10 cellular contexts compared by ENCODE assay signal in the genomic region with DNA sequence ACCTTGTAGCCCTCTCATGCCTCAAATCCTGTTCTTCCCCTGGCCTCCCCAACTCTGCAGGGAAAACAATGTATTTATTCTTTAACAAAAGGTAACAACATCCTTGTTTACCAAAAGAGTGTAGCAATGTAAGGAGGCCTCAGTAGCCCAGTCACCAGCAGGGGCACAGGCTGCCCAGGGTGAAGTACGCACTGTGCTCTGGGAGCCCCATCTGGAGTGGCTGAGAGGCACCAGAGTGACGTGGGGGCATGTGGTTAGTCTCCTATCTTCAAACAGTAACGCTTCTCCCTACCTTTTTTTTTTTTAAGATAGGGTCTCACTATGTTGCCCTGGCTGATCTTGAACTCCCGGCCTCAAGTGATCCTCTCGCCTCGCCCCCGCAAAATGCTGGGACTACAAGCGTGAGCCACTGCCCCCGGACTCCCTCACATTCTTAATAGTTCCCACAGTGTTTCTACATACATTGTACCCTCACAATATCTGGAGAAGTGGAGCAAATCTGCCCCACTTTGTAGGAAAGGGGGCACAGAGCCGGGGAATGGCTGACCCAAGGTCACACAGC. TPM values are rescaled to one million over a fixed set of nuclear protein-coding genes. Genes with fewer than 3 reads are reported as not detected.
DNase-seq lines count a peak whose midpoint lies in the region; ATAC-seq and TF ChIP-seq lines count a peak whose summit lies in the region.
"Had no signal": no experiment of that assay in that cellular context is flagged by ENCODE, and none has a peak within 500 bp of the region (broad histone marks: within the 10 kb centered on the region; RNA-seq: fewer than 3 reads in every experiment).

No MANE protein-coding gene starts in this region.

- no peaks in the 10 kb centered on the region for H3K27me3 ChIP-seq in CD4-positive, alpha-beta T cell (ENCODE audit: control insufficient read depth, insufficient read depth, low read length)
- H3K27me3 ChIP-seq in Panc1 (ENCODE audit: control insufficient read depth, insufficient read depth, low read length): no peaks in the 10 kb centered on the region
- H3K27me3 ChIP-seq in esophagus squamous epithelium: peaks cover 0 to 10% (median 0%) of the 10 kb centered on the region in 4 donors
- H3K27me3 ChIP-seq in gastrocnemius medialis: no peaks in the 10 kb centered on the region

- H3K27me3 Mint-ChIP-seq in CD4-positive, alpha-beta T cell: no peaks in the 10 kb centered on the region

- H3K4me3 Mint-ChIP-seq in CD4-positive, alpha-beta T cell: peak overlapping the region; percentile 89

- H3K27ac Mint-ChIP-seq in CD4-positive, alpha-beta T cell: peak overlapping the region; percentile 86

- in situ Hi-C loops in Panc1 (cut with HindIII; ENCODE audit: low pct_unique_long_range_greater_than_20kb, low sequenced_read_pairs): no loop called here
- in situ Hi-C loops in gastrocnemius medialis (cut with MboI; ENCODE audit: low sequenced_read_pairs in 4 of 4): no loop called here

- H3K4me1 ChIP-seq in Panc1 (ENCODE audit: control insufficient read depth, insufficient read depth, low read length) (peaks cover 81% of the 10 kb centered on the region), esophagus squamous epithelium (peaks cover 35 to 95% (median 74%) of the 10 kb centered on the region in 3 donors), gastrocnemius medialis (peaks cover 34 to 43% of the 10 kb centered on the region in 2 donors)

- peaks cover 77% of the 10 kb centered on the region for H3K4me1 Mint-ChIP-seq in CD4-positive, alpha-beta T cell (ENCODE audit: low read depth)

- POLR2A ChIA-PET in CD4-positive, alpha-beta T cell (lab: Charles Lee): no interaction called here
- POLR2A ChIA-PET in Panc1 (lab: Charles Lee): no interaction called here

- H3K27ac ChIP-seq in CD4-positive, alpha-beta T cell (ENCODE audit: low read depth, low read length): no peak overlapping the region
- H3K27ac ChIP-seq in Panc1 (ENCODE audit: low read length) (peak overlapping the region; percentile 72), esophagus squamous epithelium (peak overlapping the region; percentile 85 to 93 (median 91)), gastrocnemius medialis (peak overlapping the region; percentile 67 to 89 (median 76))

- WGBS in esophagus squamous epithelium, 2 donors: 82 to 90% methylated on average over 10 of the region's 10 CpGs

- no peak for ATAC-seq in CD4-positive, alpha-beta T cell (ENCODE audit: poor library complexity)
- ATAC-seq in Panc1 (no peak), gastrocnemius medialis (no peak), sciatic nerve (no peak)

- H3K4me3 ChIP-seq in Panc1 (ENCODE audit: low read depth in 2 of 2, low read length in 2 of 2): no peak overlapping the region
- H3K4me3 ChIP-seq in esophagus squamous epithelium: peak overlapping the region in 2 of 4 donors; percentile 84 to 100
- peak overlapping the region in 1 of 4 donors; percentile 80 for H3K4me3 ChIP-seq in gastrocnemius medialis

- no peaks in the 10 kb centered on the region for H3K9me3 Mint-ChIP-seq in CD4-positive, alpha-beta T cell

- DNase-seq in CD4-positive, alpha-beta T cell: no peak
- DNase-seq in Panc1 (ENCODE audit: low read depth, low spot score) (no peak), esophagus squamous epithelium (lab: John Stamatoyannopoulos, UW) (no peak), gastrocnemius medialis (no peak), NCI-H1436 treated with DMSO at 0.1 percent for 48 hours (lab: John Stamatoyannopoulos, UW) (no peak), NCI-H2196 (lab: John Stamatoyannopoulos, UW; ENCODE audit: unreplicated experiment) (no peak), sciatic nerve (ENCODE audit: low spot score) (no peak), LoVo (ENCODE audit: low spot score) (no peak)
- DNase-seq: T1000, trophoblast cell had no signal

- TF ChIP-seq POLR2A in esophagus squamous epithelium (IDR thresholded peaks at IDR 0.05) (no peak), gastrocnemius medialis (IDR thresholded peaks at IDR 0.05) (no peak)

- H3K9me3 ChIP-seq in CD4-positive, alpha-beta T cell (ENCODE audit: control insufficient read depth, low read length): no peaks in the 10 kb centered on the region
- H3K9me3 ChIP-seq in Panc1 (ENCODE audit: control insufficient read depth, insufficient read depth, low read depth, low read length) (no peaks in the 10 kb centered on the region), esophagus squamous epithelium (no peaks in the 10 kb centered on the region), gastrocnemius medialis (no peaks in the 10 kb centered on the region)

- CTCF ChIA-PET in CD4-positive, alpha-beta T cell (lab: Charles Lee): no interaction called here
- CTCF ChIA-PET in Panc1 (lab: Charles Lee): no interaction called here

- TF ChIP-seq CTCF in CD4-positive, alpha-beta T cell (IDR thresholded peaks at IDR 0.05): no peak
- no peak for TF ChIP-seq CTCF in Panc1 (IDR thresholded peaks at IDR 0.05)
- TF ChIP-seq CTCF in esophagus squamous epithelium (IDR thresholded peaks at IDR 0.05): no peak
- no peak for TF ChIP-seq CTCF in gastrocnemius medialis (IDR thresholded peaks at IDR 0.05 in 4 of 5, conservative IDR thresholded peaks at IDR 0.05 in 1 of 5)

- intact Hi-C loops in CD4-positive, alpha-beta T cell (cut with DNase I, micrococcal nuclease): loop anchor here in 1 of 2 experiments (10.0 kb wide), 1 partner anchor 683 kb away; no protein-coding TSS in a partner anchor
- intact Hi-C loops in Panc1 (cut with micrococcal nuclease; ENCODE audit: unreplicated experiment) (no loop called here), esophagus squamous epithelium (cut with DNase I) (no loop called here), gastrocnemius medialis (cut with DNase I; ENCODE audit: low total_unique reads) (loop anchor here (10.0 kb wide), 1 partner anchor 683 kb away; no protein-coding TSS in a partner anchor), sciatic nerve (cut with DNase I) (loop anchor here (5.0 kb wide), 1 partner anchor 79 kb away; no protein-coding TSS in a partner anchor)

- no peaks in the 10 kb centered on the region; the same call in 1 of the 2 replicates for H3K36me3 ChIP-seq in Panc1 (ENCODE audit: control insufficient read depth, insufficient read depth, low read length)
- no peaks in the 10 kb centered on the region for H3K36me3 ChIP-seq in esophagus squamous epithelium
- H3K36me3 ChIP-seq in gastrocnemius medialis: no peaks in the 10 kb centered on the region

- BruUV-seq in Panc1 (replicated peaks; lab: Mats Ljungman, UMichigan): no TSS peak

- peaks cover 8% of the 10 kb centered on the region for H3K36me3 Mint-ChIP-seq in CD4-positive, alpha-beta T cell (ENCODE audit: low read depth)

RNA-seq across cellular contexts. Expression of gene ECE1, which starts 51.3 kb away (rescaled TPM):
- total RNA-seq in CD4-positive, alpha-beta T cell: 10 to 100 TPM; 62.0 to 63.6 TPM
- total RNA-seq in Panc1 (2021; ENCODE audit: unreplicated experiment) (192 TPM), esophagus squamous epithelium (10 to 100 TPM; 11.3 to 42.2 (median 24.1) TPM), gastrocnemius medialis (10 to 100 TPM; 17.1 to 39.9 (median 26.7) TPM), sciatic nerve (117 TPM)
- polyA plus RNA-seq in Panc1 (2012; ENCODE audit: insufficient read length): 250 TPM

Comparison
In these comparisons a context has a peak if more than half of its experiments do, and no peak if none do; other contexts are left out.
1. intact Hi-C loops: an anchor here in gastrocnemius medialis (10.0 kb wide) and sciatic nerve (5.0 kb wide); none called in Panc1 and esophagus squamous epithelium.